In the genomic region with DNA sequence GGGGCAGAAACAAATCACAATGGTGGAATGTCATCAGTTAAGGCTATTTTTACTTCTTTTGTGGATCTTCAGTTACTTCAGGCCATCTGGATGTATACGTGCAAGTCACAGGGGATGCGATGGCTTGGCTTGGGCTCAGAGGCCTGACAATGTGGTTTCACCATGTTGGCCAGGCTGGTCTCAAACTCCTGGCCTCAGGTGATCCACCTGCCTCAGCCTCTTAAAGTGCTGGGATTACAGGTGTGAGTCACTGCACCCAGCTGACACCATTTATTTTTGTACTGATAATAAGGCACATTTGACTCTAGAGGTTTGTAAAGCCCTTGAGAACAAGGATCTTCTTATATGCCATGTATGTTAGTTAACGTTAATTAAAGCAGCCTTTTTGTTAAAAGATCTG, we compare ENCODE assay signal across 8 cellular contexts. TPM values are rescaled to one million over a fixed set of nuclear protein-coding genes. Genes with fewer than 3 reads are reported as not detected.
A peak's percentile ranks its signal among the peaks of the same experiment; 100 is the strongest.
DNase-seq lines count a peak whose midpoint lies in the region; ATAC-seq and TF ChIP-seq lines count a peak whose summit lies in the region.
"Not testable (repeated sequence)": the region's sequence is repeated elsewhere in the genome, so short reads cannot be mapped to it uniquely, and the experiment has no call there.
"Had no signal": no experiment of that assay in that cellular context is flagged by ENCODE, and none has a peak within 500 bp of the region (broad histone marks: within the 10 kb centered on the region; RNA-seq: fewer than 3 reads in every experiment).

No MANE protein-coding gene starts in this region.

- peaks cover 18% of the 10 kb centered on the region for H3K4me1 ChIP-seq in GM23338 (ENCODE audit: insufficient read depth)
- H3K4me1 ChIP-seq in RWPE2 (ENCODE audit: insufficient read depth, poor library complexity, severe bottlenecking) = peaks cover 12% of the 10 kb centered on the region
- peaks cover 10 to 48% (median 28%) of the 10 kb centered on the region in 6 donors for H3K4me1 ChIP-seq in spleen

- H3K9me3 ChIP-seq in RWPE2 (ENCODE audit: severe bottlenecking); spleen: not testable (repeated sequence)

- H3K36me3 ChIP-seq in GM23338 (ENCODE audit: insufficient read depth) = peaks cover 27% of the 10 kb centered on the region
- H3K36me3 ChIP-seq in RWPE2 (ENCODE audit: low read depth) = peaks cover 33% of the 10 kb centered on the region
- peaks cover 0 to 25% (median 12%) of the 10 kb centered on the region in 6 donors for H3K36me3 ChIP-seq in spleen

- peaks cover 36% of the 10 kb centered on the region for H3F3A ChIP-seq in GM23338 (replicated peaks; ENCODE audit: low read depth)

- not testable (repeated sequence) for H3K4me3 ChIP-seq in GM23338; RWPE2 (ENCODE audit: severe bottlenecking); spleen

- not testable (repeated sequence) for H3K9me3 Mint-ChIP-seq in GM23338; activated CD4-positive, alpha-beta memory T cell treated with anti-CD3 and anti-CD28 coated beads, Interleukin-2, amount 10 ng/mL, durations not matched to agents 7 days and 5 days; activated naive CD4-positive, alpha-beta T cell treated with anti-CD3 and anti-CD28 coated beads, Interleukin-2, amount 50 U/mL, for 24 hours; effector memory CD8-positive, alpha-beta T cell; natural killer cell

- not testable (repeated sequence) for H3K27me3 ChIP-seq in GM23338 (ENCODE audit: insufficient read depth); RWPE2 (ENCODE audit: insufficient read depth, poor library complexity, severe bottlenecking); spleen (replicated peaks in 1 of 7)

- 88 to 95% (median 93%) methylated on average over 1 to 3 of the region's 3 CpGs for WGBS in spleen, 5 donors

- not testable (repeated sequence) for H3K9me2 ChIP-seq in GM23338 (ENCODE audit: insufficient read depth)

- POLR2A ChIA-PET in activated CD4-positive, alpha-beta memory T cell treated with anti-CD3 and anti-CD28 coated beads, Interleukin-2, amount 10 ng/mL, durations not matched to agents 7 days and 5 days (lab: Charles Lee) = interaction anchor here (0.7 to 21.2 kb wide), 8 partner anchors 8 to 116 kb away, joined by 3 to 1377 read pairs (median 16); a partner anchor contains a TSS

- not testable (repeated sequence) for H2AFZ ChIP-seq in GM23338

- TF ChIP-seq CTCF in GM23338 (conservative IDR thresholded peaks at IDR 0.05; ENCODE audit: low read depth in 2 of 2); RWPE2 (IDR thresholded peaks at IDR 0.05; ENCODE audit: poor library complexity, severe bottlenecking); natural killer cell (IDR thresholded peaks at IDR 0.05); spleen (IDR thresholded peaks at IDR 0.05 in 8 of 11, conservative IDR thresholded peaks at IDR 0.05 in 3 of 11): not testable (repeated sequence)

- H3K79me2 ChIP-seq in GM23338 (replicated peaks; ENCODE audit: insufficient read depth) = peaks cover 43% of the 10 kb centered on the region

- peak overlapping the region; percentile 99 for H3K27ac Mint-ChIP-seq in GM23338
- peak overlapping the region; percentile 84 for H3K27ac Mint-ChIP-seq in activated CD4-positive, alpha-beta memory T cell treated with anti-CD3 and anti-CD28 coated beads, Interleukin-2, amount 10 ng/mL, durations not matched to agents 7 days and 5 days
- peak overlapping the region; percentile 82 for H3K27ac Mint-ChIP-seq in activated naive CD4-positive, alpha-beta T cell treated with anti-CD3 and anti-CD28 coated beads, Interleukin-2, amount 50 U/mL, for 24 hours
- peak overlapping the region in 1 of 2 donors; percentile 99 for H3K27ac Mint-ChIP-seq in effector memory CD8-positive, alpha-beta T cell
- peak overlapping the region; percentile 96 to 99 for H3K27ac Mint-ChIP-seq in natural killer cell

- peaks cover 16% of the 10 kb centered on the region for H3K4me1 Mint-ChIP-seq in GM23338
- peaks cover 20% of the 10 kb centered on the region for H3K4me1 Mint-ChIP-seq in activated CD4-positive, alpha-beta memory T cell treated with anti-CD3 and anti-CD28 coated beads, Interleukin-2, amount 10 ng/mL, durations not matched to agents 7 days and 5 days
- peaks cover 17% of the 10 kb centered on the region for H3K4me1 Mint-ChIP-seq in activated naive CD4-positive, alpha-beta T cell treated with anti-CD3 and anti-CD28 coated beads, Interleukin-2, amount 50 U/mL, for 24 hours
- peaks cover 16 to 34% of the 10 kb centered on the region in 2 donors for H3K4me1 Mint-ChIP-seq in effector memory CD8-positive, alpha-beta T cell (ENCODE audit: low read depth in 2 of 2)
- peaks cover 40 to 41% of the 10 kb centered on the region in 2 donors for H3K4me1 Mint-ChIP-seq in natural killer cell

- peaks cover 34% of the 10 kb centered on the region for H3K36me3 Mint-ChIP-seq in GM23338 (ENCODE audit: low read depth)
- H3K36me3 Mint-ChIP-seq in activated CD4-positive, alpha-beta memory T cell treated with anti-CD3 and anti-CD28 coated beads, Interleukin-2, amount 10 ng/mL, durations not matched to agents 7 days and 5 days (ENCODE audit: low read depth) = peaks cover 40% of the 10 kb centered on the region
- H3K36me3 Mint-ChIP-seq in activated naive CD4-positive, alpha-beta T cell treated with anti-CD3 and anti-CD28 coated beads, Interleukin-2, amount 50 U/mL, for 24 hours = peaks cover 28% of the 10 kb centered on the region
- H3K36me3 Mint-ChIP-seq in effector memory CD8-positive, alpha-beta T cell (ENCODE audit: insufficient read depth) = peaks cover 47% of the 10 kb centered on the region
- peaks cover 25% of the 10 kb centered on the region for H3K36me3 Mint-ChIP-seq in natural killer cell

- peak overlapping the region; percentile 83 for H3K4me3 Mint-ChIP-seq in GM23338
- H3K4me3 Mint-ChIP-seq in activated CD4-positive, alpha-beta memory T cell treated with anti-CD3 and anti-CD28 coated beads, Interleukin-2, amount 10 ng/mL, durations not matched to agents 7 days and 5 days = peak overlapping the region; percentile 82
- H3K4me3 Mint-ChIP-seq in activated naive CD4-positive, alpha-beta T cell treated with anti-CD3 and anti-CD28 coated beads, Interleukin-2, amount 50 U/mL, for 24 hours = peak overlapping the region; percentile 74
- peak overlapping the region; percentile 88 to 99 for H3K4me3 Mint-ChIP-seq in effector memory CD8-positive, alpha-beta T cell
- H3K4me3 Mint-ChIP-seq in natural killer cell = not testable (repeated sequence)

- H3K27me3 Mint-ChIP-seq in GM23338 (ENCODE audit: insufficient read depth, low read depth, poor library complexity) = peaks cover 29% of the 10 kb centered on the region
- not testable (repeated sequence) for H3K27me3 Mint-ChIP-seq in activated CD4-positive, alpha-beta memory T cell treated with anti-CD3 and anti-CD28 coated beads, Interleukin-2, amount 10 ng/mL, durations not matched to agents 7 days and 5 days; activated naive CD4-positive, alpha-beta T cell treated with anti-CD3 and anti-CD28 coated beads, Interleukin-2, amount 50 U/mL, for 24 hours; effector memory CD8-positive, alpha-beta T cell; natural killer cell (ENCODE audit: low read depth in 2 of 2)

- not testable (repeated sequence) for DNase-seq in GM23338 (ENCODE audit: low spot score); RWPE2 (ENCODE audit: low spot score); activated CD4-positive, alpha-beta memory T cell treated with anti-CD3 and anti-CD28 coated beads, Interleukin-2, amount 10 ng/mL, durations not matched to agents 7 days and 5 days; effector memory CD8-positive, alpha-beta T cell; natural killer cell
- DNase-seq in spleen = peak; percentile 49

- not testable (repeated sequence) for ATAC-seq in GM23338; RWPE2 (ENCODE audit: low read depth); effector memory CD8-positive, alpha-beta T cell (replicated peaks); natural killer cell

- H3K4me2 ChIP-seq in GM23338 = not testable (repeated sequence)

- CTCF ChIA-PET in activated CD4-positive, alpha-beta memory T cell treated with anti-CD3 and anti-CD28 coated beads, Interleukin-2, amount 10 ng/mL, durations not matched to agents 7 days and 5 days (lab: Charles Lee) = interaction anchor here (13.3 kb wide), 1 partner anchor 17 kb away, joined by 282 read pairs; no protein-coding TSS in a partner anchor

- intact Hi-C loops in natural killer cell (cut with micrococcal nuclease) = not testable (repeated sequence)
- intact Hi-C loops in spleen (cut with DNase I; ENCODE audit: low total_unique reads) = loop anchor here (5.0 kb wide), 1 partner anchor 41 kb away; no protein-coding TSS in a partner anchor

- H3K27ac ChIP-seq in GM23338 (ENCODE audit: low read depth) = not testable (repeated sequence)
- H3K27ac ChIP-seq in RWPE2 (ENCODE audit: poor library complexity, severe bottlenecking) = peak overlapping the region; percentile 100
- H3K27ac ChIP-seq in spleen = peak overlapping the region in 3 of 8 donors; percentile 15 to 100 (median 99)

- not testable (repeated sequence) for TF ChIP-seq POLR2A in spleen (IDR thresholded peaks at IDR 0.05)

- peaks cover 25% of the 10 kb centered on the region for H4K20me1 ChIP-seq in GM23338 (replicated peaks; ENCODE audit: insufficient read depth)

RNA-seq across cellular contexts. Expression of a gene that starts 1.6 kb away (rescaled TPM):
- 237 and 244 TPM in 2 replicates for total RNA-seq in GM23338 (2014; rRNA removed; shearing (Covaris generic))
- polyA plus RNA-seq in GM23338 (2016; fragmentation: Nextera tagmentation; extraction: Ambion mirVana) = 46.7 and 55.3 TPM in 2 replicates
- 100 to 1,000 TPM; 470 to 472 TPM for total RNA-seq in activated CD4-positive, alpha-beta memory T cell treated with anti-CD3 and anti-CD28 coated beads, Interleukin-2, amount 10 ng/mL, durations not matched to agents 7 days and 5 days
- total RNA-seq in natural killer cell = 1,000 to 10,000 TPM in 1 of 3 donors, 100 to 1,000 TPM in 2; 929 to 1,396 (median 938) TPM
- 100 to 1,000 TPM; 261 to 435 (median 336) TPM for total RNA-seq in spleen
- 100 to 1,000 TPM in 1 of 3 donors, 10 to 100 TPM in 2; 75.8 to 118 (median 85.9) TPM for polyA plus RNA-seq in spleen

RNA-seq across cellular contexts. Expression of a gene that starts 31.8 kb away (rescaled TPM):
- 3.6 and 5.3 TPM in 2 replicates for total RNA-seq in GM23338 (2014; rRNA removed; shearing (Covaris generic))
- polyA plus RNA-seq in GM23338 (2016; fragmentation: Nextera tagmentation; extraction: Ambion mirVana) (4.6 and 5.8 TPM in 2 replicates), spleen (10 to 100 TPM in 1 of 3 donors, 1 to 10 TPM in 2; 5.0 to 10.9 (median 9.4) TPM)
- total RNA-seq in activated CD4-positive, alpha-beta memory T cell treated with anti-CD3 and anti-CD28 coated beads, Interleukin-2, amount 10 ng/mL, durations not matched to agents 7 days and 5 days = 1 to 10 TPM; 1.4 to 1.6 TPM
- total RNA-seq in natural killer cell (1 to 10 TPM; 1.7 to 2.9 (median 2.9) TPM), spleen (10 to 100 TPM in 5 of 7 donors, 1 to 10 TPM in 2; 2.8 to 19.1 (median 12.4) TPM)
- total RNA-seq: HT-29 had no signal

RNA-seq across cellular contexts. Expression of a gene that starts 48.4 kb away (rescaled TPM):
- total RNA-seq in GM23338 (2014; rRNA removed; shearing (Covaris generic)) = 143 and 200 TPM in 2 replicates
- polyA plus RNA-seq in GM23338 (2016; fragmentation: Nextera tagmentation; extraction: Ambion mirVana) = 114 and 121 TPM in 2 replicates
- 100 to 1,000 TPM; 221 to 223 TPM for total RNA-seq in activated CD4-positive, alpha-beta memory T cell treated with anti-CD3 and anti-CD28 coated beads, Interleukin-2, amount 10 ng/mL, durations not matched to agents 7 days and 5 days
- 100 to 1,000 TPM; 185 to 228 (median 220) TPM for total RNA-seq in natural killer cell
- total RNA-seq in spleen = 100 to 1,000 TPM in 6 of 7 donors, 10 to 100 TPM in 1; 97.0 to 153 (median 135) TPM
- polyA plus RNA-seq in spleen = 100 to 1,000 TPM in 2 of 3 donors, 10 to 100 TPM in 1; 96.3 to 127 (median 107) TPM
